31 cellular contexts compared by ENCODE assay signal in genomic region chr17:7225711-7226331, GRCh38. TPM values are rescaled to one million over a fixed set of nuclear protein-coding genes. Genes with fewer than 3 reads are reported as not detected.
DNase-seq lines count a peak whose midpoint lies in the region; ATAC-seq and TF ChIP-seq lines count a peak whose summit lies in the region.
"Had no signal": no experiment of that assay in that cellular context is flagged by ENCODE, and none has a peak within 500 bp of the region (broad histone marks: within the 10 kb centered on the region; RNA-seq: fewer than 3 reads in every experiment).

No MANE protein-coding gene starts in this region.

- H3K36me3 Mint-ChIP-seq in neural crest cell (ENCODE audit: low read depth) = peaks cover 19% of the 10 kb centered on the region

- H3K36me3 ChIP-seq in heart left ventricle = peaks cover 0 to 97% (median 94%) of the 10 kb centered on the region in 9 donors
- no peaks in the 10 kb centered on the region for H3K36me3 ChIP-seq in uterus

- H3K27me3 ChIP-seq in heart left ventricle = no peaks in the 10 kb centered on the region
- no peaks in the 10 kb centered on the region for H3K27me3 ChIP-seq in uterus
- H3K27me3 ChIP-seq: colonic mucosa, left lung had no signal

- H3K4me3 ChIP-seq in heart left ventricle (no peak overlapping the region), uterus (no peak overlapping the region)
- H3K4me3 ChIP-seq: colonic mucosa, left lung, thoracic aorta had no signal

- TF ChIP-seq POLR2A in heart left ventricle (IDR thresholded peaks at IDR 0.05) (no peak), uterus (IDR thresholded peaks at IDR 0.05) (no peak)

- TF ChIP-seq CTCF in 22Rv1 (IDR thresholded peaks at IDR 0.05) = no peak
- TF ChIP-seq CTCF in heart left ventricle (IDR thresholded peaks at IDR 0.05) = no peak
- TF ChIP-seq CTCF in neural crest cell (conservative IDR thresholded peaks at IDR 0.05) = no peak
- no peak for TF ChIP-seq CTCF in uterus (IDR thresholded peaks at IDR 0.05)

- peaks cover 9% of the 10 kb centered on the region for H3K27me3 Mint-ChIP-seq in neural crest cell (ENCODE audit: low read depth)
- H3K27me3 Mint-ChIP-seq: activated CD4-positive, alpha-beta memory T cell treated with anti-CD3 and anti-CD28 coated beads for 36 hours; B cell; naive thymus-derived CD8-positive, alpha-beta T cell had no signal

- H3K9me3 Mint-ChIP-seq in neural crest cell = no peaks in the 10 kb centered on the region
- H3K9me3 Mint-ChIP-seq: activated CD4-positive, alpha-beta memory T cell treated with anti-CD3 and anti-CD28 coated beads for 36 hours; mesothelial cell of epicardium; naive thymus-derived CD8-positive, alpha-beta T cell; stimulated activated effector memory CD8-positive, alpha-beta T cell treated with anti-CD3 and anti-CD28 coated beads, Interleukin-12 subunit alpha, Interleukin-12 subunit beta, amount 100 ng/mL, for 72 hours; T-helper 1 cell treated with Interleukin-12 subunit alpha and Interleukin-12 subunit beta and Interleukin-4 antibody, amounts not matched to agents 30 μg/mL and 1 μg/mL, for 36 hours had no signal

- peak; percentile 11 to 70 (median 40) for ATAC-seq in heart left ventricle
- ATAC-seq: left lung; naive thymus-derived CD8-positive, alpha-beta T cell had no signal

- peak overlapping the region; percentile 61 for H3K4me3 Mint-ChIP-seq in neural crest cell
- H3K4me3 Mint-ChIP-seq: activated CD4-positive, alpha-beta memory T cell treated with anti-CD3 and anti-CD28 coated beads for 36 hours; B cell; mesothelial cell of epicardium; naive thymus-derived CD8-positive, alpha-beta T cell; stimulated activated effector memory CD8-positive, alpha-beta T cell treated with anti-CD3 and anti-CD28 coated beads, Interleukin-12 subunit alpha, Interleukin-12 subunit beta, amount 100 ng/mL, for 72 hours; T-helper 1 cell treated with Interleukin-12 subunit alpha and Interleukin-12 subunit beta and Interleukin-4 antibody, amounts not matched to agents 30 μg/mL and 1 μg/mL, for 36 hours had no signal

- peak in 1 of 5 donors; percentile 66 for DNase-seq in heart left ventricle
- no peak for DNase-seq in neural crest cell (ENCODE audit: low read depth, low spot score)
- DNase-seq in NCI-H2227 (lab: John Stamatoyannopoulos, UW; ENCODE audit: unreplicated experiment) = no peak
- DNase-seq in OCI-M1 (lab: John Stamatoyannopoulos, UW) = no peak
- no peak for DNase-seq in MV-4-11 (lab: John Stamatoyannopoulos, UW)
- no peak for DNase-seq in uterus
- DNase-seq: activated CD4-positive, alpha-beta memory T cell treated with anti-CD3 and anti-CD28 coated beads for 36 hours; activated CD4-positive, CD25-positive, alpha-beta regulatory T cell treated with anti-CD3 and anti-CD28 coated beads, Interleukin-2, amount 50 U/mL, for 72 hours; activated CD8-positive, alpha-beta memory T cell treated with anti-CD3 and anti-CD28 coated beads, Interleukin-2, amount 50 U/mL, for 48 hours; activated naive CD4-positive, alpha-beta T cell treated with anti-CD3 and anti-CD28 coated beads, Interleukin-2, amount 50 U/mL, for 16 hours; colonic mucosa; DMS53; effector memory CD4-positive, alpha-beta T cell; foreskin fibroblast; hippocampal formation; left lung; naive thymus-derived CD8-positive, alpha-beta T cell; NCI-H1092 treated with DMSO at 0.1 percent for 48 hours; NCI-H1930; NCI-H526; retina; RPMI8226; SK-N-SH; stimulated activated CD4-positive, alpha-beta T cell treated with anti-CD3 and anti-CD28 coated beads, Interleukin-4, amount 100 ng/mL, for 24 hours had no signal

- WGBS in heart left ventricle, 4 donors = 40 to 77% (median 73%) methylated on average over 3 to 21 of the region's 21 CpGs

- H3K27ac Mint-ChIP-seq in neural crest cell (ENCODE audit: unreplicated experiment) = no peak overlapping the region
- H3K27ac Mint-ChIP-seq: activated CD4-positive, alpha-beta memory T cell treated with anti-CD3 and anti-CD28 coated beads for 36 hours; B cell; mesothelial cell of epicardium; T-helper 1 cell treated with Interleukin-12 subunit alpha and Interleukin-12 subunit beta and Interleukin-4 antibody, amounts not matched to agents 30 μg/mL and 1 μg/mL, for 36 hours had no signal

- peaks cover 8% of the 10 kb centered on the region for H3K4me1 Mint-ChIP-seq in neural crest cell

- H3K4me1 ChIP-seq in heart left ventricle = peaks cover 2 to 46% (median 22%) of the 10 kb centered on the region in 12 donors
- H3K4me1 ChIP-seq in uterus = no peaks in the 10 kb centered on the region

- peak overlapping the region; percentile 98 for H3K27ac ChIP-seq in 22Rv1
- H3K27ac ChIP-seq in heart left ventricle = peak overlapping the region in 7 of 12 donors; percentile 0 to 69 (median 49)
- peak overlapping the region in 1 of 2 donors; percentile 2 for H3K27ac ChIP-seq in uterus
- H3K27ac ChIP-seq: colonic mucosa, left lung, thoracic aorta had no signal

- intact Hi-C loops in heart left ventricle (cut with DNase I) (no loop called here), uterus (cut with DNase I; ENCODE audit: low total_unique reads) (no loop called here)

- H3K9me3 ChIP-seq in heart left ventricle (no peaks in the 10 kb centered on the region), uterus (no peaks in the 10 kb centered on the region)
- H3K9me3 ChIP-seq: colonic mucosa, left lung, SK-N-SH, thoracic aorta had no signal

TF ChIP-seq in PFSK-1, 5 proteins besides CTCF, POLR2A, EP300 and RAD21:
- no peak for TF ChIP-seq FOXP2 (optimal IDR thresholded peaks at IDR 0.05; ENCODE audit: borderline replicate concordance, extremely low read depth, extremely low read length, insufficient read depth)
- TF ChIP-seq POLR2AphosphoS5 (IDR thresholded peaks at IDR 0.05; ENCODE audit: low read depth, low read length) = peak; percentile 49; the same call in 1 of the 2 replicates
- no peak for TF ChIP-seq TAF1 (IDR thresholded peaks at IDR 0.05; ENCODE audit: borderline replicate concordance, insufficient read depth, low read length)
- TF ChIP-seq SIN3A (IDR thresholded peaks at IDR 0.05; ENCODE audit: borderline replicate concordance, insufficient read depth, low read length) = no peak
TF ChIP-seq in PFSK-1: peak in this region for 1.

RNA-seq across cellular contexts. Expression of gene ACADVL, which starts 6.1 kb away (rescaled TPM):
- polyA plus RNA-seq in PFSK-1 (2012; ENCODE audit: insufficient read length, low read depth) = 730 TPM
- 1,000 to 10,000 TPM in 7 of 9 donors, 100 to 1,000 TPM in 2; 874 to 2,110 (median 1,385) TPM for total RNA-seq in heart left ventricle
- 1,000 to 10,000 TPM in 1 of 2 donors, 100 to 1,000 TPM in 1; 601 to 2,758 TPM for polyA plus RNA-seq in heart left ventricle
- total RNA-seq in neural crest cell = 215 and 220 TPM in 2 replicates
- 100 to 1,000 TPM; 167 to 800 (median 399) TPM for total RNA-seq in uterus

RNA-seq across cellular contexts. Expression of gene DLG4, which starts 6.2 kb away (rescaled TPM):
- 48.4 TPM for polyA plus RNA-seq in PFSK-1 (2012; ENCODE audit: insufficient read length, low read depth)
- total RNA-seq in heart left ventricle (10 to 100 TPM; 12.0 to 24.3 (median 16.6) TPM), neural crest cell (49.4 and 51.4 TPM in 2 replicates), uterus (10 to 100 TPM; 22.8 to 64.0 (median 48.4) TPM)
- polyA plus RNA-seq in heart left ventricle = 10 to 100 TPM in 1 of 2 donors, 1 to 10 TPM in 1; 5.3 to 15.5 TPM

RNA-seq across cellular contexts. Expression of gene DVL2, which starts 8.5 kb away (rescaled TPM):
- 118 TPM for polyA plus RNA-seq in PFSK-1 (2012; ENCODE audit: insufficient read length, low read depth)
- 10 to 100 TPM; 14.0 to 28.6 (median 17.8) TPM for total RNA-seq in heart left ventricle
- 10 to 100 TPM; 13.0 to 15.6 TPM for polyA plus RNA-seq in heart left ventricle
- 130 and 140 TPM in 2 replicates for total RNA-seq in neural crest cell
- total RNA-seq in uterus = 10 to 100 TPM in 3 of 4 donors, 1 to 10 TPM in 1; 5.1 to 83.2 (median 53.5) TPM

RNA-seq across cellular contexts. Expression of gene PHF23, which starts 13.4 kb away (rescaled TPM):
- 86.0 TPM for polyA plus RNA-seq in PFSK-1 (2012; ENCODE audit: insufficient read length, low read depth)
- 10 to 100 TPM; 19.1 to 36.7 (median 23.0) TPM for total RNA-seq in heart left ventricle
- polyA plus RNA-seq in heart left ventricle = 10 to 100 TPM; 13.7 to 31.8 TPM
- 72.7 and 75.2 TPM in 2 replicates for total RNA-seq in neural crest cell
- total RNA-seq in uterus = 10 to 100 TPM in 3 of 4 donors, 1 to 10 TPM in 1; 9.7 to 68.1 (median 29.7) TPM

RNA-seq across cellular contexts. Expression of gene GABARAP, which starts 16.4 kb away (rescaled TPM):
- 175 TPM for polyA plus RNA-seq in PFSK-1 (2012; ENCODE audit: insufficient read length, low read depth)
- total RNA-seq in heart left ventricle (100 to 1,000 TPM; 293 to 591 (median 491) TPM), neural crest cell (470 and 479 TPM in 2 replicates), uterus (100 to 1,000 TPM; 220 to 467 (median 366) TPM)
- polyA plus RNA-seq in heart left ventricle = 100 to 1,000 TPM; 580 to 674 TPM
